1 cellular context compared by ENCODE assay signal in genomic region chr5:43174586-43174985, GRCh38.
TF ChIP-seq lines count a peak whose summit lies in the region.

No MANE protein-coding gene starts in this region.

TF ChIP-seq in GM12878, 131 proteins besides CTCF, POLR2A, EP300 and RAD21:
- TF ChIP-seq MTA3 (IDR thresholded peaks at IDR 0.05; ENCODE audit: borderline replicate concordance, low read length) (no peak), STAT3 (IDR thresholded peaks at IDR 0.05; ENCODE audit: low read depth, low read length) (no peak), ZBED1 (IDR thresholded peaks at IDR 0.05; ENCODE audit: borderline replicate concordance) (no peak), PBX3 (IDR thresholded peaks at IDR 0.05; ENCODE audit: insufficient replicate concordance, low read depth, low read length) (no peak), TARDBP (IDR thresholded peaks at IDR 0.05; ENCODE audit: borderline replicate concordance) (no peak), SMAD1 (IDR thresholded peaks at IDR 0.05; ENCODE audit: low read depth, partially characterized antibody) (no peak), SREBF1 (IDR thresholded peaks at IDR 0.05; ENCODE audit: low read length) (no peak), ZNF24 (IDR thresholded peaks at IDR 0.05) (no peak), YBX1 (IDR thresholded peaks at IDR 0.05) (no peak), E2F8 (IDR thresholded peaks at IDR 0.05; ENCODE audit: low read depth, partially characterized antibody) (no peak), BACH1 (IDR thresholded peaks at IDR 0.05; ENCODE audit: borderline replicate concordance) (no peak), EGR1 (IDR thresholded peaks at IDR 0.05; ENCODE audit: borderline replicate concordance in 1 of 2, low read depth in 2 of 2, low read length in 2 of 2) (no peak), ZBTB40 (IDR thresholded peaks at IDR 0.05; ENCODE audit: borderline replicate concordance) (no peak), KDM1A (IDR thresholded peaks at IDR 0.05; ENCODE audit: borderline replicate concordance) (no peak), FOS (IDR thresholded peaks at IDR 0.05; ENCODE audit: borderline replicate concordance, extremely low read depth, insufficient read length) (no peak), ZZZ3 (IDR thresholded peaks at IDR 0.05; ENCODE audit: control insufficient read depth, insufficient read length, low read depth) (no peak), MTA2 (IDR thresholded peaks at IDR 0.05; ENCODE audit: low read depth) (no peak), ZNF217 (IDR thresholded peaks at IDR 0.05) (no peak)
